ENCODE assay signal across 16 cellular contexts in genomic region chr13:34085199-34085598, GRCh38.
"Had no signal": no experiment of that assay in that cellular context is flagged by ENCODE, and none has a peak within 500 bp of the region (broad histone marks: within the 10 kb centered on the region; RNA-seq: fewer than 3 reads in every experiment).

No MANE protein-coding gene starts in this region.

- DNase-seq: cerebellar nuclear complex; endodermal cell; erythroblast; foreskin melanocyte; head of caudate nucleus; hippocampal formation; kidney glomerular epithelial cell; natural killer cell; posterior cingulate gyrus; spleen; stimulated activated CD4-positive, alpha-beta T cell treated with anti-CD3 and anti-CD28 coated beads, Interleukin-15, amount 100 ng/mL, for 24 hours; stimulated activated CD4-positive, alpha-beta T cell treated with anti-CD3 and anti-CD28 coated beads, Interleukin-1b, Interleukin-23, amount 100 ng/mL, for 48 hours; stimulated activated CD4-positive, alpha-beta T cell treated with anti-CD3 and anti-CD28 coated beads, Interleukin-4, amount 100 ng/mL, for 24 hours; transverse colon had no signal

- ATAC-seq: natural killer cell; sciatic nerve; stimulated activated memory B cell treated with anti-CD40 and anti-IgM and Interleukin-4, amounts not matched to agents 10 μg/mL and 1 μg/mL and 100 μg/mL, for 72 hours had no signal
